Comparison of ENCODE assay signal across 15 cellular contexts in the genomic region with DNA sequence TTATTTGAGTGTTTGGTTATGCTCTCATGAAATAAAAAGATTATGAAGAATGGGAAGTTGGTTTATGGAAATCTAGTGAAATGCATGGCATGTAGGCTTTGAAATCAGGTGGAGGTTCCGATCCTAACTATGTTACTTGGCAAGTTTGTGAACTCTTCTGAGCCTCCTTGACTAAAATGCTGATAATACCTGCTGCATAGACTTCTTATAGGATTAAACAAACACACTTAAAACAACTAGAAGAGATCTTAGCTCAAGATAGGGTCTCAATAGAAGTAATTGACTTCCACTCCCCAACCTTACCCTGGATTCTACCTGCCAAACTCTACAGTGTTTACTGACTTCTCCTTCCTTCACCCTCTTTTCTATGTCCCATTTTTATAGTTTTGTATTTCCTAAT.
"Had no signal": no experiment of that assay in that cellular context is flagged by ENCODE, and none has a peak within 500 bp of the region (broad histone marks: within the 10 kb centered on the region; RNA-seq: fewer than 3 reads in every experiment).

No MANE protein-coding gene starts in this region.

- H3K36me3 ChIP-seq: heart left ventricle, thoracic aorta, uterus had no signal

- H3K4me3 ChIP-seq: heart left ventricle, psoas muscle, thoracic aorta, uterus had no signal

- H3K4me1 Mint-ChIP-seq: nephron; stimulated activated naive B cell treated with anti-CD40 and anti-IgM and Interleukin-4, amounts not matched to agents 10 μg/mL and 1 μg/mL and 100 μg/mL, for 72 hours; stimulated activated naive CD8-positive, alpha-beta T cell treated with anti-CD3 and anti-CD28 coated beads, Interleukin-15, amount 100 ng/mL, for 72 hours had no signal

- H3K4me1 ChIP-seq: psoas muscle, uterus had no signal

- DNase-seq: cortex of kidney; effector memory CD4-positive, alpha-beta T cell; heart left ventricle; hippocampal formation; left colon; mesenchymal stem cell; psoas muscle; retina; stimulated activated CD4-positive, alpha-beta T cell treated with anti-CD3 and anti-CD28 coated beads, Interleukin-2, amount 100 ng/mL, for 24 hours; stimulated activated CD4-positive, alpha-beta T cell treated with anti-CD3 and anti-CD28 coated beads, Interleukin-4, amount 100 ng/mL, for 4 hours; stimulated activated naive B cell treated with anti-CD40 and anti-IgM and Interleukin-4, amounts not matched to agents 10 μg/mL and 1 μg/mL and 100 μg/mL, for 72 hours; stimulated activated naive CD8-positive, alpha-beta T cell treated with anti-CD3 and anti-CD28 coated beads, Interleukin-15, amount 100 ng/mL, for 72 hours; uterus had no signal

- H3K27ac ChIP-seq: psoas muscle, uterus had no signal

- H3K27me3 ChIP-seq: heart left ventricle, uterus had no signal

- H3K4me3 Mint-ChIP-seq: nephron; stimulated activated naive B cell treated with anti-CD40 and anti-IgM and Interleukin-4, amounts not matched to agents 10 μg/mL and 1 μg/mL and 100 μg/mL, for 72 hours; stimulated activated naive CD8-positive, alpha-beta T cell treated with anti-CD3 and anti-CD28 coated beads, Interleukin-15, amount 100 ng/mL, for 72 hours had no signal

- H3K9me3 ChIP-seq: heart left ventricle, psoas muscle, thoracic aorta, uterus had no signal

- H3K27ac Mint-ChIP-seq: nephron; stimulated activated naive B cell treated with anti-CD40 and anti-IgM and Interleukin-4, amounts not matched to agents 10 μg/mL and 1 μg/mL and 100 μg/mL, for 72 hours; stimulated activated naive CD8-positive, alpha-beta T cell treated with anti-CD3 and anti-CD28 coated beads, Interleukin-15, amount 100 ng/mL, for 72 hours had no signal

- ATAC-seq: left colon; stimulated activated naive B cell treated with anti-CD40 and anti-IgM and Interleukin-4, amounts not matched to agents 10 μg/mL and 1 μg/mL and 100 μg/mL, for 72 hours; stimulated activated naive CD8-positive, alpha-beta T cell treated with anti-CD3 and anti-CD28 coated beads, Interleukin-15, amount 100 ng/mL, for 72 hours had no signal
